Comparison of ENCODE assay signal across 26 cellular contexts in the genomic region with DNA sequence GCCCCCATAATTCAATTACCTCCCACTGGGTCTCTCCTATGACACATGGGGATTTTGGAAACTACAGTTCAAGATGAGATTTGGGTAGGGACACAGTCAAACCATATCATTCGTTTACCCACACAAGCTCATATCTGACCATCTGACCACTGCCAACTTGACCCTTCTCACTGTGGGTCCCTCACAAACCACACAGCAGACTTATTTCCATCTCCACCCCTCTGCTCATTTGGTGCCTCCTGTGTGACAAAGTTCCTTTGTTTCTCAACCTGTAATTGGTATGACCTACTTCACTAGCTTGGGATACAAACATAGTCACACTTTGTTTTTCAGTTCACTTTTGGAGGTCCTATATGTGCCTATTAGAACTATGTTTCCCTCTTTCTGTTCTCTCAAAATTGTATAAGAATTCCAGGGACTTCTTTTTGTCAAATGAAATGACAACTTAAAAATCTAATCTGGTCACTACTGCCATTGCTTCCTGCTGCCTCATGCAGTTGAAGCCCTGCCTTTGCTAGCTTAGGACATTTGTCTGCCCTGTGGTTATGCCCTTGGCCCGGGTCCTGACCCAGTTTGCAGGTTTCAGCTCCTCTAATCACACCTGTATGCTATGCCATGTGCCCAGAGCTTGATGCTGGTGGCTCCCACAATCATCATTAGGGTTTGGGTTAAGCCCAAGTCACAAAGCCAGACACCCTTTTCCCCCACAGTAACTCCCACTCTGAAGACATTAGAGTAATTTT.
"Had no signal": no experiment of that assay in that cellular context is flagged by ENCODE, and none has a peak within 500 bp of the region (broad histone marks: within the 10 kb centered on the region; RNA-seq: fewer than 3 reads in every experiment).

No MANE protein-coding gene starts in this region.

- H3K27ac Mint-ChIP-seq: activated CD8-positive, alpha-beta T cell treated with anti-CD3 and anti-CD28 coated beads, Interleukin-2, amount 10 ng/mL, durations not matched to agents 7 days and 5 days; activated naive CD4-positive, alpha-beta T cell treated with anti-CD3 and anti-CD28 coated beads, Interleukin-2, amount 50 U/mL, for 72 hours; activated naive CD8-positive, alpha-beta T cell treated with anti-CD3 and anti-CD28 coated beads, Interleukin-2, amount 50 U/mL, for 24 hours; activated T-helper 1 cell treated with anti-CD3 and anti-CD28 coated beads, Interleukin-12 subunit alpha, Interleukin-12 subunit beta, Interleukin-2, Interleukin-4 antibody, amounts not matched to agents 30 ng/mL and 10 ng/mL and 1 ng/mL, durations not matched to agents 14 hours and 24 hours and 36 hours; T-helper 1 cell treated with Interleukin-12 subunit alpha and Interleukin-12 subunit beta and Interleukin-4 antibody, amounts not matched to agents 30 μg/mL and 1 μg/mL, for 36 hours had no signal

- H3K4me3 Mint-ChIP-seq: activated CD8-positive, alpha-beta T cell treated with anti-CD3 and anti-CD28 coated beads, Interleukin-2, amount 10 ng/mL, durations not matched to agents 7 days and 5 days; activated naive CD8-positive, alpha-beta T cell treated with anti-CD3 and anti-CD28 coated beads, Interleukin-2, amount 50 U/mL, for 24 hours; activated T-helper 1 cell treated with anti-CD3 and anti-CD28 coated beads, Interleukin-12 subunit alpha, Interleukin-12 subunit beta, Interleukin-2, Interleukin-4 antibody, amounts not matched to agents 30 ng/mL and 10 ng/mL and 1 ng/mL, durations not matched to agents 14 hours and 24 hours and 36 hours; brain; IgD-negative memory B cell; T-helper 1 cell treated with Interleukin-12 subunit alpha and Interleukin-12 subunit beta and Interleukin-4 antibody, amounts not matched to agents 30 μg/mL and 1 μg/mL, for 36 hours had no signal

- DNase-seq: activated CD4-positive, alpha-beta T cell treated with anti-CD3 and anti-CD28 coated beads for 48 hours; activated CD4-positive, alpha-beta T cell treated with anti-CD3 and anti-CD28 coated beads, Interleukin-2, amount 50 U/mL, for 4 hours; activated CD4-positive, CD25-positive, alpha-beta regulatory T cell treated with anti-CD3 and anti-CD28 coated beads, Interleukin-2, amount 50 U/mL, for 72 hours; activated CD8-positive, alpha-beta memory T cell treated with anti-CD3 and anti-CD28 coated beads, Interleukin-2, amount 50 U/mL, for 48 hours; activated CD8-positive, alpha-beta T cell treated with anti-CD3 and anti-CD28 coated beads, Interleukin-2, amount 10 ng/mL, durations not matched to agents 7 days and 5 days; activated effector memory CD4-positive, alpha-beta T cell treated with Interleukin-2 at 50 U/mL for 16 hours; activated naive CD4-positive, alpha-beta T cell; activated naive CD8-positive, alpha-beta T cell treated with anti-CD3 and anti-CD28 coated beads, Interleukin-2, amount 50 U/mL, for 24 hours; activated T-cell treated with anti-CD3 and anti-CD28 coated beads, Interleukin-2, amount 50 U/mL, for 1 hour; amniotic stem cell; NCI-H1092; NCI-H1417; NCI-H1930; NCI-H2171 treated with DMSO at 0.1 percent for 48 hours; NCI-H226; NCI-H526; NCI-H774; SHP77 treated with DMSO at 0.1 percent for 48 hours had no signal

- ATAC-seq: activated CD8-positive, alpha-beta T cell treated with anti-CD3 and anti-CD28 coated beads, Interleukin-2, amount 10 ng/mL, durations not matched to agents 7 days and 5 days; activated naive CD4-positive, alpha-beta T cell treated with anti-CD3 and anti-CD28 coated beads, Interleukin-2, amount 50 U/mL, for 72 hours; activated naive CD8-positive, alpha-beta T cell treated with anti-CD3 and anti-CD28 coated beads, Interleukin-2, amount 50 U/mL, for 24 hours; Panc1 had no signal

- H3K27ac ChIP-seq: KMS-11, RWPE1 had no signal

- H3K36me3 Mint-ChIP-seq: activated naive CD4-positive, alpha-beta T cell treated with anti-CD3 and anti-CD28 coated beads, Interleukin-2, amount 50 U/mL, for 72 hours; brain had no signal
